In the genomic region with DNA sequence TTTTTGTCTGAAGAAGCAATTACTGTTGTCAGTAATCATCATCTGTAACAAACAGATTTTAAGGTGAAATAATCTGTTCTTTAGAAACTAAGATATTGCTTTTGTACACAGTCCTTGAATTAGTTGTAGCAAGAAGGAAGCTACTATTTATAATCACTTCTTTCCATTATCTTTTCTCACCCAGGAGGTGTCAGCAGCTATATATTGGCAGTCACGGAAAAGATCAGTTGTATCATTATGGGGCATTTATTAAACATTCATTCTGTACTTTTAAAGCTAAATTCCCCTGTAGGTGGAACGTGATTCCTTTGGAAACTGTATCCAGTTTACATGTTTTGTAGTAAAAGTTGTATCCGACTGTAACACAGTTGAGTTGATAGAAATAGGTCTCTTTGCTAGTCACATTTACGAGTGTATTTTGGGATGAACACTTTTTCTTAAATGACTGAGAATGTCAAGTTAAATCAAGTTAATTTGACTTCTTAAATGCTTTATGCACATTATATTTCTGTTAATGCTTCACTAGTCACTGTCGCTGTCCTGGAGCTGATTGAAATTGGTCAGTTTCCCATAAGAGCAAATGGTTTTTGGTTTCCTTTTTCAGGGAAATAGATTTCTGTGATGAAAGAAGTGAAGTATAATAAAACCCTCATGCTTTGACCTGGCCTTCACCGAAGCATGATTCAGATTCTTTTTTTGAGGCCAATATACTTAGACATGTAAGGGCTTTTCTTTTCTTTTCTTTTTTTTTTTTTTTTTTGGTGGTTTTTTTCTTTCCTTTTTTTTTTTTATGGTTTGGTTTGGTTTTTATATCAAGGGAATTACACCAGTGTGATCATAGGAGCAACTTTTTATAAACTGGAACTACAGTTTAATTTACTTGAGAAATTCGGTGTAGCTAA, we compare ENCODE assay signal across 9 cellular contexts. TPM values are rescaled to one million over a fixed set of nuclear protein-coding genes. Genes with fewer than 3 reads are reported as not detected.
DNase-seq lines count a peak whose midpoint lies in the region; ATAC-seq and TF ChIP-seq lines count a peak whose summit lies in the region.
"Had no signal": no experiment of that assay in that cellular context is flagged by ENCODE, and none has a peak within 500 bp of the region (broad histone marks: within the 10 kb centered on the region; RNA-seq: fewer than 3 reads in every experiment).

No MANE protein-coding gene starts in this region.

- no peaks in the 10 kb centered on the region for H3K27me3 Mint-ChIP-seq in HFFc6 (ENCODE audit: insufficient read depth)

- H3K4me1 ChIP-seq in left lung = peaks cover 27 to 76% of the 10 kb centered on the region in 2 donors
- H3K4me1 ChIP-seq in testis = peaks cover 43% of the 10 kb centered on the region

- no peaks in the 10 kb centered on the region for H3K36me3 ChIP-seq in left lung
- no peaks in the 10 kb centered on the region for H3K36me3 ChIP-seq in testis (ENCODE audit: low read depth, missing control alignments)

- H3K36me3 Mint-ChIP-seq in HFFc6 (ENCODE audit: low read depth) = peaks cover 9% of the 10 kb centered on the region

- peaks cover 67% of the 10 kb centered on the region for H3K4me1 Mint-ChIP-seq in HFFc6 (ENCODE audit: low read depth)

- DNase-seq in HFFc6 (peak; percentile 7), astrocyte of the hippocampus (ENCODE audit: low read depth, low spot score) (peak; percentile 54), left lung (no peak), testis (no peak), mesenteric fat pad (ENCODE audit: low spot score) (no peak)
- DNase-seq: activated naive CD4-positive, alpha-beta T cell; NCI-H748 treated with DMSO at 0.1 percent for 48 hours had no signal

- H3K4me3 Mint-ChIP-seq in HFFc6 = peak overlapping the region; percentile 78

- peak overlapping the region; percentile 66 for H3K27ac Mint-ChIP-seq in HFFc6

- intact Hi-C loops in left lung (cut with DNase I) (no loop called here), testis (cut with DNase I; ENCODE audit: low total_unique reads) (loop anchor here (10.0 kb wide), 2 partner anchors 535 to 1505 kb away; no protein-coding TSS in a partner anchor)

- no peak for ATAC-seq in left lung
- ATAC-seq in GM21717 (IDR thresholded peaks at IDR 0.05; ENCODE audit: unreplicated experiment) = no peak
- ATAC-seq in GM21447 (IDR thresholded peaks at IDR 0.05; ENCODE audit: unreplicated experiment) = no peak

- no peaks in the 10 kb centered on the region for H3K9me3 ChIP-seq in left lung
- no peaks in the 10 kb centered on the region for H3K9me3 ChIP-seq in testis

- H3K4me3 ChIP-seq in left lung = peak overlapping the region in 1 of 2 donors; percentile 18
- no peak overlapping the region for H3K4me3 ChIP-seq in testis

- TF ChIP-seq CTCF in HFFc6 (IDR thresholded peaks at IDR 0.05) (no peak), left lung (IDR thresholded peaks at IDR 0.05) (no peak), testis (IDR thresholded peaks at IDR 0.05) (no peak)

- 6 to 8% methylated on average over 7 of the region's 7 CpGs for WGBS in testis, 2 donors

- no peak for TF ChIP-seq POLR2A in testis (IDR thresholded peaks at IDR 0.05)

- H3K27me3 ChIP-seq in left lung = no peaks in the 10 kb centered on the region
- no peaks in the 10 kb centered on the region for H3K27me3 ChIP-seq in testis

- no peaks in the 10 kb centered on the region for H3K9me3 Mint-ChIP-seq in HFFc6

- peak overlapping the region; percentile 43 to 97 for H3K27ac ChIP-seq in left lung
- H3K27ac ChIP-seq in testis = peak overlapping the region; percentile 59 to 100

RNA-seq across cellular contexts. Expression of gene QKI, which starts 5.1 kb away (rescaled TPM):
- total RNA-seq in HFFc6 (2021; fragmentation: NEBNext Ultra II Directional; extraction: Animal tissue kit (Norgen Biotek cat#: 25700)) = 10 to 100 TPM; 71.3 to 90.5 (median 85.1) TPM
- total RNA-seq in left lung (100 to 1,000 TPM; 162 to 195 TPM), testis (100 to 1,000 TPM; 315 to 366 TPM), mesenteric fat pad (267 TPM)
- 148 TPM for polyA plus RNA-seq in testis (ENCODE audit: insufficient read depth, low read depth, low replicate concordance)

Comparison
In these comparisons a context has a peak if more than half of its experiments do, and no peak if none do; other contexts are left out.
1. DNase-seq: peak in HFFc6 (single experiment) and astrocyte of the hippocampus (single experiment); none in left lung (0 of 2), testis (single experiment) and mesenteric fat pad (single experiment).